In the genomic region with DNA sequence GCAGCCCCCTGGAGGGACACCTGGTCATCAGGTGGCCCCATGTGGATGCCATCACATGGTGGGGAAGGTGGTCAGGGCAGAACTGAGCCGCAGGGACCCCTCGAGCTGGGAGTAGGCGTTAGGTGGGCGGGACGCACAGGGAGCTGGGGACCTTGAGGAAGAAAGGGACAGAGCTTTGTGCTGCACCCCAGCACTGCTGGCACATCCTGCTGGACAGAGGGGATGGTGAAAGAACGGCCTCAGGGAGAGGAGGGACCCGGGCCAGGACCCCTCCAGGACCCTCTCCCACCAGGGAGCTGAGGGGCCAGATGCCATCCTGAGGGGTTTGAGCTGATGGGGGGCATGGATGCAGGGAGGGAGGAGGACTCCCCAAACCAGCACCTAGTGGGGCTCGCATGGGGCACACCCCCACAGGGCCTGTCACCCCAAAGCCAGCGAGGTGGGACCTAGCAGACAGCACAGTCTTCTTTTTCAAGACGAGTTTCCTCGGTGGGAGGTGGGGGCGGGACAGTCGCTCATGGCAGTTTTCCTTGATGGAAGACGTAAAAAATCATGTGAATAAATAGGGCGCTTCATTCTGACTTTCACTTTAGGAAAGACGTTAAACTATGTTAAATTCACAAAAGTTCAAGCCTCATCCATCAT, we compare ENCODE assay signal across 15 cellular contexts. TPM values are rescaled to one million over a fixed set of nuclear protein-coding genes. Genes with fewer than 3 reads are reported as not detected.
A peak's percentile ranks its signal among the peaks of the same experiment; 100 is the strongest.
DNase-seq lines count a peak whose midpoint lies in the region; ATAC-seq and TF ChIP-seq lines count a peak whose summit lies in the region.
"Had no signal": no experiment of that assay in that cellular context is flagged by ENCODE, and none has a peak within 500 bp of the region (broad histone marks: within the 10 kb centered on the region; RNA-seq: fewer than 3 reads in every experiment).

No MANE protein-coding gene starts in this region.

- H3K36me3 Mint-ChIP-seq in endothelial cell (ENCODE audit: low read depth, unreplicated experiment), result no peaks in the 10 kb centered on the region
- H3K36me3 Mint-ChIP-seq: CD4-positive, CD25-positive, alpha-beta regulatory T cell; IgD-negative memory B cell had no signal

- no peak for TF ChIP-seq CTCF in endothelial cell (IDR thresholded peaks at IDR 0.05; ENCODE audit: unreplicated experiment)

- no peak overlapping the region for H2BK5ac ChIP-seq in neuronal stem cell (ENCODE audit: low read length)

- H3K9me3 Mint-ChIP-seq in endothelial cell (ENCODE audit: unreplicated experiment), result no peaks in the 10 kb centered on the region

- H3K23ac ChIP-seq in neuronal stem cell (ENCODE audit: low read depth, low read length, poor library complexity), result no peak overlapping the region

- H3K27ac ChIP-seq in right cardiac atrium (ENCODE audit: low read length) (no peak overlapping the region), neuronal stem cell (replicated peaks; ENCODE audit: low read length) (no peak overlapping the region)

- peak; percentile 5 to 12 for ATAC-seq in right cardiac atrium
- ATAC-seq in left cardiac atrium, result no peak

- H3K4me1 ChIP-seq in right cardiac atrium (ENCODE audit: control insufficient read depth, insufficient read depth, low read length) (no peaks in the 10 kb centered on the region), neuronal stem cell (ENCODE audit: control insufficient read depth in 2 of 2, insufficient read depth in 1 of 2, low read depth in 1 of 2, low read length in 2 of 2) (peaks cover 22 to 32% of the 10 kb centered on the region in 2 donors)
- H3K4me1 ChIP-seq: BE2C had no signal

- H2BK120ac ChIP-seq in neuronal stem cell (ENCODE audit: low read depth, low read length), result no peak overlapping the region

- H3K4ac ChIP-seq in neuronal stem cell (ENCODE audit: low read length), result no peak overlapping the region

- H3K9me3 ChIP-seq in right cardiac atrium (ENCODE audit: control insufficient read depth, low read length) (no peaks in the 10 kb centered on the region), neuronal stem cell (replicated peaks in 1 of 2; ENCODE audit: control insufficient read depth in 2 of 2, insufficient read depth in 1 of 2, low read depth in 1 of 2, low read length in 2 of 2) (peaks cover 0 to 2% of the 10 kb centered on the region in 2 donors)
- H3K9me3 ChIP-seq: BE2C had no signal

- H3K36me3 ChIP-seq in neuronal stem cell (replicated peaks in 1 of 2; ENCODE audit: control insufficient read depth in 2 of 2, insufficient read depth in 2 of 2, low read length in 2 of 2), result no peaks in the 10 kb centered on the region
- H3K36me3 ChIP-seq: BE2C had no signal

- H2AFZ ChIP-seq in neuronal stem cell (ENCODE audit: low read length), result no peak overlapping the region

- peak; percentile 6 to 52 (median 29) for DNase-seq in right cardiac atrium
- no peak for DNase-seq in left cardiac atrium
- DNase-seq in endothelial cell (ENCODE audit: low spot score), result no peak
- no peak for DNase-seq in neuronal stem cell (ENCODE audit: low spot score)
- no peak for DNase-seq in D341Med (ENCODE audit: low spot score)
- no peak for DNase-seq in cerebellum (ENCODE audit: low spot score)
- no peak for DNase-seq in iPS-NIHi11 (ENCODE audit: low spot score)
- DNase-seq: BE2C; CD4-positive, CD25-positive, alpha-beta regulatory T cell; DMS79; NCI-H1105; NCI-H2081 treated with DMSO at 0.1 percent for 48 hours; NCI-H2171 treated with DMSO at 0.1 percent for 48 hours; NCI-H524 treated with DMSO at 0.1 percent for 48 hours had no signal

- H2BK12ac ChIP-seq in neuronal stem cell (ENCODE audit: low read length), result peak overlapping the region; percentile 25

- H3K14ac ChIP-seq in neuronal stem cell (ENCODE audit: low read length), result no peak overlapping the region

- H2BK15ac ChIP-seq in neuronal stem cell (ENCODE audit: low read length), result no peak overlapping the region

- no peak overlapping the region for H3K18ac ChIP-seq in neuronal stem cell (ENCODE audit: low read length)

- no peak overlapping the region for H3K4me3 Mint-ChIP-seq in endothelial cell (ENCODE audit: unreplicated experiment)
- H3K4me3 Mint-ChIP-seq: CD4-positive, CD25-positive, alpha-beta regulatory T cell; IgD-negative memory B cell had no signal

- H3K27me3 ChIP-seq in right cardiac atrium (ENCODE audit: control insufficient read depth, insufficient read depth) (no peaks in the 10 kb centered on the region), neuronal stem cell (ENCODE audit: control insufficient read depth in 3 of 3, insufficient read depth in 3 of 3, low read depth in 1 of 3, low read length in 3 of 3) (no peaks in the 10 kb centered on the region)
- H3K27me3 ChIP-seq: BE2C had no signal

- no peak overlapping the region for H4K8ac ChIP-seq in neuronal stem cell (ENCODE audit: low read depth, low read length)

- H3K27ac Mint-ChIP-seq in endothelial cell (ENCODE audit: unreplicated experiment), result peak overlapping the region; percentile 70
- H3K27ac Mint-ChIP-seq: CD4-positive, CD25-positive, alpha-beta regulatory T cell had no signal

- H3K79me1 ChIP-seq in neuronal stem cell (ENCODE audit: low read depth, low read length), result no peaks in the 10 kb centered on the region

- H3K4me2 ChIP-seq in neuronal stem cell (ENCODE audit: insufficient read depth, low read length, poor library complexity, severe bottlenecking), result no peak overlapping the region

- intact Hi-C loops in right cardiac atrium (cut with DNase I), result no loop called here
- intact Hi-C loops in left cardiac atrium (cut with DNase I), result no loop called here

- H2AK5ac ChIP-seq in neuronal stem cell (ENCODE audit: low read depth, low read length), result no peak overlapping the region

- H3K27me3 Mint-ChIP-seq in endothelial cell (ENCODE audit: unreplicated experiment), result peaks cover 6% of the 10 kb centered on the region
- H3K27me3 Mint-ChIP-seq: CD4-positive, CD25-positive, alpha-beta regulatory T cell had no signal

- WGBS in right cardiac atrium, result 81% methylated on average over 16 of the region's 16 CpGs
- no CpG with 5 or more reads among the region's 16 CpGs for WGBS in neuronal stem cell (ENCODE audit: extremely low coverage in 2 of 2, insufficient read length in 2 of 2, insufficient replicate concordance in 1 of 2), 2 donors

- H3K4me3 ChIP-seq in right cardiac atrium (ENCODE audit: low read length) (no peak overlapping the region), neuronal stem cell (ENCODE audit: low read length in 2 of 2) (no peak overlapping the region)

- peaks cover 24% of the 10 kb centered on the region for H3K4me1 Mint-ChIP-seq in endothelial cell (ENCODE audit: unreplicated experiment)

- H4K91ac ChIP-seq in neuronal stem cell (ENCODE audit: low read depth, low read length, poor library complexity), result no peak overlapping the region

- no peak overlapping the region for H3K9ac ChIP-seq in neuronal stem cell (ENCODE audit: low read depth, low read length, poor library complexity)

RNA-seq across cellular contexts. Expression of a gene that starts 43.3 kb away (rescaled TPM):
- total RNA-seq in right cardiac atrium (1 to 10 TPM; 5.7 to 7.3 (median 6.7) TPM), left cardiac atrium (1 to 10 TPM; 6.1 to 6.6 TPM), endothelial cell (ENCODE audit: unreplicated experiment) (12.6 TPM), cerebellum (9.9 TPM)
- polyA plus RNA-seq in right cardiac atrium, result 6.9 TPM
- 20.6 TPM for polyA plus RNA-seq in neuronal stem cell (2013, experiment 1 of 2)
- 21.2 TPM for polyA plus RNA-seq in neuronal stem cell (2013, experiment 2 of 2)

Comparison
In these comparisons a context has a peak if more than half of its experiments do, and no peak if none do; other contexts are left out.
1. ATAC-seq: peak in right cardiac atrium (2 of 2); none in left cardiac atrium (0 of 2).
2. DNase-seq: peak in right cardiac atrium (3 of 3); none in left cardiac atrium (single experiment), endothelial cell (single experiment), neuronal stem cell (single experiment), D341Med (single experiment), cerebellum (single experiment) and iPS-NIHi11 (single experiment).